ENCODE assay signal across 8 cellular contexts in the genomic region with DNA sequence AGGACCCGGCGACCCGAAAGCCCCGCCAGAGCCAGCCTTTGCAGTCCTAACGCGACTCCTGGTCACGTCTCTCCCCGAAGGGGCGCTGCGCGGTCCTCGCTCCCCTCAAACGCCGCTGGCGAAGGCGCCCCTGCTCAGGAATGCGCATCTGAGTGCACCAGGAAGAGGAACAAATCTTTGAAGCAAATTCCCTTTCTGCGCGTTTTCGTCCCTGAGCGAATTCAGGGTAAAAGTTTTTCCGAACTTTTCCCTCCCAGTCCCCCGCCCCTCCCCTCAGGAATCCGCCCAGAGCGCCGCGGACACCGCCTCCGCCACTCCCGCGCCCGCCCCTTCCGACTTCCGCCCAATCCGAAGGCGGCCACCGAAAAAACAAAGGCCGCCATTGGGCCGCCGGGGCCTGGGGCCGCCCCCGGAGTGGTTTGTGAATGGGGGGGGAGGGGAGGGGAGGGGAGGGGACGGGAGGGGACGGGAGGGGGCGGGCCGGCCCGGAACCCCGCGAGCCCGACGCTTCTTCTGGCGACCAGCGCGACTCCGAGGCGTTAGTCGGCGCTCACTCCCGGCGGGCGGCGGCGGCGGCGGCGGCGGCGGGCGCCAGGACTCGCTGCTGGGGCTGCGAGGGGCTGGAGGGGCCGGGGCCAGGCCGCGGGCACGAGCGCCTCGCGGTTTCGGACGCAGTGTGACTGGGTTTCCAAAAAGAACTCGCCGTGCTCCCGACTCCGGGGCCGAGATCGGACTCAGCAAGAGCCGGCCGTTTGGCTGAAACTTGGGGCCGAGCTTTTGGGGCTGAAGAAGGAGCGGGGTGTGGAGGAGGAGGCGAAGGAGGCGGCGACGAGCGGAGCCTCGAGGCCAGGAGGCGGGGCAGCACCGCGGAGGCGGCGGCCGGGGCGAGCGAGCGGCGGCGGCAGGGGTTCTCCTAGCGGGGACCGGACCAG. TPM values are rescaled to one million over a fixed set of nuclear protein-coding genes. Genes with fewer than 3 reads are reported as not detected.
DNase-seq lines count a peak whose midpoint lies in the region; ATAC-seq and TF ChIP-seq lines count a peak whose summit lies in the region.

A gene (plus strand): TSS at position 539 of the 932 bp plus-strand sequence. CDS start 793 bp downstream, outside the sequence.

- peak; percentile 57 for TF ChIP-seq POLR2A in GM19099 (IDR thresholded peaks at IDR 0.05; ENCODE audit: extremely low read depth, insufficient read length, low read depth)

- no peaks in the 10 kb centered on the region for H3K4me1 ChIP-seq in endocrine pancreas (ENCODE audit: control insufficient read depth, insufficient read depth, low read length)
- peaks cover 16% of the 10 kb centered on the region for H3K4me1 ChIP-seq in mesodermal cell (ENCODE audit: control insufficient read depth, insufficient read depth, low read length, poor library complexity, severe bottlenecking)

- H3K4me3 ChIP-seq in endocrine pancreas (ENCODE audit: control insufficient read depth, insufficient read depth, low read length) (peak within 1 kb of the TSS; percentile 31), mesodermal cell (ENCODE audit: extremely low read depth, insufficient read depth, low read length, poor library complexity, severe bottlenecking) (peak within 1 kb of the TSS; percentile 68)

- H3K9me3 ChIP-seq in endocrine pancreas (ENCODE audit: control insufficient read depth, low read length) (no peaks in the 10 kb centered on the region), mesodermal cell (ENCODE audit: control insufficient read depth, low read length) (no peaks in the 10 kb centered on the region)

- DNase-seq in C1 segment of cervical spinal cord (lab: John Stamatoyannopoulos, UW) (peak; percentile 44 to 92 (median 84)), NCI-H82 treated with DMSO at 0.1 percent for 48 hours (lab: John Stamatoyannopoulos, UW; ENCODE audit: unreplicated experiment) (peak; percentile 67)
- DNase-seq in activated CD8-positive, alpha-beta memory T cell treated with anti-CD3 and anti-CD28 coated beads, Interleukin-2, amount 50 U/mL, for 1 hour (ENCODE audit: extremely low read depth): peak; percentile 50
- peak; percentile 66 for DNase-seq in stimulated activated CD8-positive, alpha-beta memory T cell treated with anti-CD3 and anti-CD28 coated beads, Interleukin-15, amount 100 ng/mL, for 1 hour (ENCODE audit: low read depth)

- peaks cover 7% of the 10 kb centered on the region for H3K27me3 ChIP-seq in endocrine pancreas (ENCODE audit: control insufficient read depth, insufficient read depth, low read length)

- no peak within 1 kb of the TSS for H3K9ac ChIP-seq in endocrine pancreas (ENCODE audit: control insufficient read depth, insufficient read depth, low read length)

- ATAC-seq in HG03432 (IDR thresholded peaks at IDR 0.05; ENCODE audit: unreplicated experiment): peak; percentile 83

- H3K36me3 ChIP-seq in endocrine pancreas (ENCODE audit: control insufficient read depth, insufficient read depth, low read length): no peaks in the 10 kb centered on the region
- peaks cover 10% of the 10 kb centered on the region for H3K36me3 ChIP-seq in mesodermal cell (ENCODE audit: control insufficient read depth, insufficient read depth, low read length)

- peak within 1 kb of the TSS; percentile 99 for H3K27ac ChIP-seq in mesodermal cell (ENCODE audit: low read depth, low read length, severe bottlenecking)

- 0 to 1% methylated on average over 64 to 87 of the region's 109 CpGs for WGBS in mesodermal cell (ENCODE audit: insufficient coverage in 2 of 2), 2 experiments

RNA-seq across cellular contexts. Expression of the gene that starts here (rescaled TPM):
- 36.1 TPM for polyA plus RNA-seq in mesodermal cell (2013, experiment 1 of 2)
- 30.4 TPM for polyA plus RNA-seq in mesodermal cell (2013, experiment 2 of 2)

Comparison
In these comparisons a context has a peak if more than half of its experiments do, and no peak if none do; other contexts are left out.
1. Peak in every context shown above with its lines: DNase-seq, ATAC-seq, H3K4me3 ChIP-seq and H3K27ac ChIP-seq.